In the genomic region with DNA sequence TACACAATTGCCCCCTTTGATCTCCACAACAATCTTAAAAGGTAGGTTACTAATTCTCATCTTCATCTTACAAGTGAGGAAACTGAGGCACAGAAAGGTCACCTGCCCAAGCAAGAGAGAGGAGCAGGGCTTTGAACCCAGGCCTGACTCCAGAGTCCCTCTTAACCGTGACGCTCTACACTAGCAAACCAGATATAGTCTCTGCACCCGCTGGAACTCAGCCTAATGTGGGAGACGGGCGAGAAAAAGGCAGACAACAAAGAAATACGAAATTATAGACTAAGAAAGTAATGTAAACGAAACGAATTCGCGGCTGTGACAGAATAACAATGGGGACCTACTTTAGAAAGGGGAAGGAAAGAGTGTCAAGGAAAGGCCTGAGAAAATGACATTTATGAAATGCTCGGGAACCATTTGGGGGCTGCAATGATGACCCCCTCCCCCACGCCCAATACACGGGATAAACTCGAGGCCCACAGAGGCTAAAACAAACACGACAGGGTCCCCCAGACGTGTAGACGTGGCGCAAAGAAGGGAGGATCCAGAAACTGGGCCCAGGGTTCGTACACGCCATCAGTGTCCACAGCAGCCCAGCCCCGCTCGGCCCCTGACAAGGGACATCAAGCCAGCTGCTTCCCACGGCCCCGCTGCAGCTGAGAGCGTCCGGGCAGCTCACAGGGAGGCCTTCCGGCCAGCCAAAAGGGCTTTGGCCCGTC, we compare ENCODE assay signal across 8 cellular contexts. TPM values are rescaled to one million over a fixed set of nuclear protein-coding genes. Genes with fewer than 3 reads are reported as not detected.
DNase-seq lines count a peak whose midpoint lies in the region; ATAC-seq and TF ChIP-seq lines count a peak whose summit lies in the region.

No MANE protein-coding gene starts in this region.

- H3K9me3 Mint-ChIP-seq in activated CD4-positive, alpha-beta T cell treated with anti-CD3 and anti-CD28 coated beads for 36 hours (ENCODE audit: low read depth), result no peaks in the 10 kb centered on the region

- H3K4me1 Mint-ChIP-seq in activated CD4-positive, alpha-beta T cell treated with anti-CD3 and anti-CD28 coated beads for 36 hours, result peaks cover 57% of the 10 kb centered on the region

- peak overlapping the region; percentile 92 for H3K27ac Mint-ChIP-seq in activated CD4-positive, alpha-beta T cell treated with anti-CD3 and anti-CD28 coated beads for 36 hours

- H3K4me1 ChIP-seq in Peyer's patch (peaks cover 0 to 43% (median 0%) of the 10 kb centered on the region in 4 donors), mononuclear cell (ENCODE audit: insufficient read depth, low read length) (peaks cover 51% of the 10 kb centered on the region), aorta (ENCODE audit: control insufficient read depth in 1 of 2, insufficient read depth in 2 of 2, low read length in 2 of 2) (no peaks in the 10 kb centered on the region)

- peak; percentile 26 for DNase-seq in activated CD4-positive, alpha-beta T cell treated with anti-CD3 and anti-CD28 coated beads for 36 hours
- no peak for DNase-seq in activated CD4-positive, alpha-beta T cell treated with anti-CD3 and anti-CD28 coated beads, Interleukin-2, amount 50 U/mL, for 1 hour
- DNase-seq in Peyer's patch, result no peak
- peak in 2 of 10 donors; percentile 26 to 49 for DNase-seq in dorsolateral prefrontal cortex
- no peak for DNase-seq in aorta
- DNase-seq in DMS153 treated with DMSO at 0.1 percent for 48 hours (lab: John Stamatoyannopoulos, UW; ENCODE audit: unreplicated experiment), result no peak

- POLR2A ChIA-PET in activated CD4-positive, alpha-beta T cell treated with anti-CD3 and anti-CD28 coated beads for 36 hours (lab: Charles Lee), result interaction anchor here (0.6 kb wide), 1 partner anchor 16 kb away, joined by 4 read pairs; no protein-coding TSS in a partner anchor

- H3K4me3 ChIP-seq in Peyer's patch, result peak overlapping the region; percentile 86 to 99 (median 91)
- peak overlapping the region; percentile 75 to 98 (median 94) for H3K4me3 ChIP-seq in dorsolateral prefrontal cortex
- peak overlapping the region; percentile 89 for H3K4me3 ChIP-seq in mononuclear cell (ENCODE audit: low read length)
- H3K4me3 ChIP-seq in aorta (ENCODE audit: low read length in 2 of 2), result peak overlapping the region; percentile 90 to 97

- 0% methylated on average over 26 to 28 of the region's 28 CpGs for WGBS in aorta, 2 donors

- peak overlapping the region; percentile 90 for H3K4me3 Mint-ChIP-seq in activated CD4-positive, alpha-beta T cell treated with anti-CD3 and anti-CD28 coated beads for 36 hours

- H3K27me3 Mint-ChIP-seq in activated CD4-positive, alpha-beta T cell treated with anti-CD3 and anti-CD28 coated beads for 36 hours, result no peaks in the 10 kb centered on the region

- H3K36me3 ChIP-seq in Peyer's patch, result no peaks in the 10 kb centered on the region
- H3K36me3 ChIP-seq in aorta (ENCODE audit: control insufficient read depth in 1 of 2, insufficient read depth in 2 of 2, low read length in 1 of 2), result no peaks in the 10 kb centered on the region

- peak; percentile 2 for ATAC-seq in activated CD4-positive, alpha-beta T cell treated with anti-CD3 and anti-CD28 coated beads for 36 hours
- peak; percentile 22 for ATAC-seq in HG02798 (IDR thresholded peaks at IDR 0.05; ENCODE audit: poor library complexity, unreplicated experiment)
- no peak for ATAC-seq in aorta (ENCODE audit: low FRiP score)

- TF ChIP-seq POLR2A in Peyer's patch (IDR thresholded peaks at IDR 0.05), result no peak

- intact Hi-C loops in activated CD4-positive, alpha-beta T cell treated with anti-CD3 and anti-CD28 coated beads for 36 hours (cut with DNase I, micrococcal nuclease), result loop anchor here (1.0 to 10.0 kb wide), 18 partner anchors 35 to 1100 kb away; a partner anchor contains a TSS
- intact Hi-C loops in dorsolateral prefrontal cortex (cut with DNase I) (loop anchor here (2.0 to 5.0 kb wide), 8 partner anchors 43 to 217 kb away; a partner anchor contains a TSS), aorta (cut with DNase I) (loop anchor here (5.0 to 10.0 kb wide), 5 partner anchors 80 to 257 kb away; a partner anchor contains a TSS)

- no peaks in the 10 kb centered on the region for H3K27me3 ChIP-seq in Peyer's patch
- H3K27me3 ChIP-seq in dorsolateral prefrontal cortex, result no peaks in the 10 kb centered on the region
- H3K27me3 ChIP-seq in mononuclear cell (ENCODE audit: insufficient read depth, low read length), result no peaks in the 10 kb centered on the region
- no peaks in the 10 kb centered on the region for H3K27me3 ChIP-seq in aorta (ENCODE audit: control insufficient read depth in 1 of 2, insufficient read depth in 2 of 2, low read length in 1 of 2)

- peak overlapping the region; percentile 90 to 96 (median 92) for H3K27ac ChIP-seq in Peyer's patch
- peak overlapping the region; percentile 77 to 98 (median 94) for H3K27ac ChIP-seq in dorsolateral prefrontal cortex
- peak overlapping the region in 1 of 2 donors; percentile 97 for H3K27ac ChIP-seq in aorta (ENCODE audit: low read depth in 1 of 2, low read length in 2 of 2)

- no peak for TF ChIP-seq CTCF in Peyer's patch (IDR thresholded peaks at IDR 0.05)
- TF ChIP-seq CTCF in dorsolateral prefrontal cortex (IDR thresholded peaks at IDR 0.05 in 54 of 56, conservative IDR thresholded peaks at IDR 0.05 in 2 of 56; ENCODE audit: low read depth in 1 of 56, partially characterized antibody in 56 of 56), result no peak

- H3K9me3 ChIP-seq in Peyer's patch (no peaks in the 10 kb centered on the region), mononuclear cell (ENCODE audit: low read depth, low read length) (no peaks in the 10 kb centered on the region), aorta (ENCODE audit: control insufficient read depth, low read length) (no peaks in the 10 kb centered on the region)

- CTCF ChIA-PET in activated CD4-positive, alpha-beta T cell treated with anti-CD3 and anti-CD28 coated beads for 36 hours (lab: Charles Lee), result interaction anchor here (0.8 to 1.7 kb wide), 2 partner anchors 117 to 332 kb away, joined by 3 read pairs; no protein-coding TSS in a partner anchor

- peaks cover 12% of the 10 kb centered on the region for H3K36me3 Mint-ChIP-seq in activated CD4-positive, alpha-beta T cell treated with anti-CD3 and anti-CD28 coated beads for 36 hours (ENCODE audit: low read depth)

RNA-seq across cellular contexts. Expression of a gene that starts 0.6 kb away (rescaled TPM):
- total RNA-seq in activated CD4-positive, alpha-beta T cell treated with anti-CD3 and anti-CD28 coated beads for 36 hours, result 10 to 100 TPM; 36.0 to 39.6 TPM
- total RNA-seq in Peyer's patch (100 to 1,000 TPM in 1 of 4 donors, 10 to 100 TPM in 3; 62.7 to 101 (median 80.8) TPM), dorsolateral prefrontal cortex (10 to 100 TPM; 43.4 to 98.1 (median 66.6) TPM), mononuclear cell (55.3 TPM), aorta (10 to 100 TPM; 53.4 to 58.3 TPM)
- 10 to 100 TPM; 18.8 to 56.2 TPM for polyA plus RNA-seq in aorta

RNA-seq across cellular contexts. Expression of a gene that starts 55.2 kb away (rescaled TPM):
- total RNA-seq in activated CD4-positive, alpha-beta T cell treated with anti-CD3 and anti-CD28 coated beads for 36 hours, result 10 to 100 TPM; 16.5 to 18.2 TPM
- total RNA-seq in Peyer's patch (10 to 100 TPM; 18.2 to 38.3 (median 33.8) TPM), dorsolateral prefrontal cortex (10 to 100 TPM in 70 of 120 experiments, 1 to 10 TPM in 50; 6.3 to 15.8 (median 10.3) TPM), mononuclear cell (19.5 TPM), aorta (10 to 100 TPM; 21.6 to 23.4 TPM)
- polyA plus RNA-seq in aorta, result 10 to 100 TPM; 11.0 to 32.1 TPM
